Comparison of ENCODE assay signal across 30 cellular contexts in genomic region chr4:31134720-31135119, GRCh38.
"Had no signal": no experiment of that assay in that cellular context is flagged by ENCODE, and none has a peak within 500 bp of the region (broad histone marks: within the 10 kb centered on the region; RNA-seq: fewer than 3 reads in every experiment).

No MANE protein-coding gene starts in this region.

- DNase-seq: activated B cell treated with CpG ODN at 0.5 μM for 24 hours; activated CD4-positive, alpha-beta T cell treated with anti-CD3 and anti-CD28 coated beads for 48 hours; activated CD4-positive, alpha-beta T cell treated with anti-CD3 and anti-CD28 coated beads, Interleukin-2, amount 50 U/mL, for 1 hour; activated CD4-positive, alpha-beta T cell treated with anti-CD3 and anti-CD28 coated beads, Interleukin-2, amount 50 U/mL, for 48 hours; activated CD8-positive, alpha-beta memory T cell treated with anti-CD3 and anti-CD28 coated beads for 24 hours; activated CD8-positive, alpha-beta memory T cell treated with anti-CD3 and anti-CD28 coated beads, Interleukin-2, amount 50 U/mL, for 4 hours; activated CD8-positive, alpha-beta T cell treated with anti-CD3 and anti-CD28 coated beads for 36 hours; activated effector memory CD4-positive, alpha-beta T cell treated with anti-CD3 and anti-CD28 coated beads, Interleukin-2, amount 50 U/mL, for 16 hours; activated naive CD4-positive, alpha-beta T cell treated with anti-CD3 and anti-CD28 coated beads for 36 hours; activated naive CD8-positive, alpha-beta T cell treated with anti-CD3 and anti-CD28 coated beads for 36 hours; activated naive CD8-positive, alpha-beta T cell treated with anti-CD3 and anti-CD28 coated beads, Interleukin-2, amount 50 U/mL, for 24 hours; activated T-cell treated with anti-CD3 and anti-CD28 coated beads, Interleukin-2, amount 50 U/mL, for 1 hour; activated T-cell treated with anti-CD3 and anti-CD28 coated beads, Interleukin-2, amount 50 U/mL, for 48 hours; adrenal gland; amygdala; aorta; body of pancreas; cortex of kidney; dermis blood vessel endothelial cell; effector CD4-positive, alpha-beta T cell; effector memory CD8-positive, alpha-beta T cell; esophagus squamous epithelium; foreskin melanocyte; T-helper 1 cell; T-helper 17 cell; T1000; WERI-Rb-1 had no signal

- H3K4me3 ChIP-seq: adrenal gland, body of pancreas, esophagus squamous epithelium, gastroesophageal sphincter had no signal

- H3K9me3 ChIP-seq: adrenal gland, body of pancreas, esophagus squamous epithelium, gastroesophageal sphincter had no signal

- H3K27ac ChIP-seq: adrenal gland, body of pancreas, epithelial cell of prostate, esophagus squamous epithelium, gastroesophageal sphincter, WERI-Rb-1 had no signal

- H3K4me1 ChIP-seq: adrenal gland, body of pancreas, esophagus squamous epithelium, gastroesophageal sphincter had no signal

- H3K27me3 ChIP-seq: adrenal gland, body of pancreas, esophagus squamous epithelium, gastroesophageal sphincter had no signal

- H3K36me3 ChIP-seq: adrenal gland, esophagus squamous epithelium, gastroesophageal sphincter, WERI-Rb-1 had no signal

- ATAC-seq: activated CD4-positive, CD25-positive, alpha-beta regulatory T cell treated with anti-CD3 and anti-CD28 coated beads, Interleukin-2, amount 50 U/mL, for 24 hours; activated CD8-positive, alpha-beta T cell treated with anti-CD3 and anti-CD28 coated beads for 36 hours; activated naive CD8-positive, alpha-beta T cell treated with anti-CD3 and anti-CD28 coated beads, Interleukin-2, amount 50 U/mL, for 24 hours; body of pancreas; effector memory CD8-positive, alpha-beta T cell; gastroesophageal sphincter; T-helper 17 cell had no signal
